ENCODE assay signal across 8 cellular contexts in genomic region chr3:47347217-47347801, GRCh38. TPM values are rescaled to one million over a fixed set of nuclear protein-coding genes. Genes with fewer than 3 reads are reported as not detected.
A peak's percentile ranks its signal among the peaks of the same experiment; 100 is the strongest.
DNase-seq lines count a peak whose midpoint lies in the region; ATAC-seq and TF ChIP-seq lines count a peak whose summit lies in the region.

No MANE protein-coding gene starts in this region.

- intact Hi-C loops in testis (cut with DNase I; ENCODE audit: low total_unique reads): no loop called here

- TF ChIP-seq POLR2A in testis (IDR thresholded peaks at IDR 0.05): no peak

- H3K36me3 ChIP-seq in effector memory CD4-positive, alpha-beta T cell (ENCODE audit: control insufficient read depth, insufficient read depth, low read length): peaks cover 19% of the 10 kb centered on the region
- H3K36me3 ChIP-seq in testis (ENCODE audit: low read depth, missing control alignments): no peaks in the 10 kb centered on the region

- 64 to 81% methylated on average over 4 of the region's 4 CpGs for WGBS in testis, 2 donors

- no peak overlapping the region for H3K27ac ChIP-seq in effector memory CD4-positive, alpha-beta T cell (ENCODE audit: insufficient read depth, low read length, poor library complexity, severe bottlenecking)
- H3K27ac ChIP-seq in testis: no peak overlapping the region

- TF ChIP-seq CTCF in AG09319 (IDR thresholded peaks at IDR 0.05; ENCODE audit: low read depth, low read length) (no peak), epithelial cell of esophagus (IDR thresholded peaks at IDR 0.05; ENCODE audit: insufficient read depth, low read depth, low read length, missing control alignments) (no peak), testis (IDR thresholded peaks at IDR 0.05) (no peak)

- peak; percentile 74 for ATAC-seq in GM19397 (IDR thresholded peaks at IDR 0.05; ENCODE audit: unreplicated experiment)

- no peaks in the 10 kb centered on the region for H3K9me3 ChIP-seq in effector memory CD4-positive, alpha-beta T cell (ENCODE audit: control insufficient read depth, low read length)
- no peaks in the 10 kb centered on the region for H3K9me3 ChIP-seq in testis

- no peaks in the 10 kb centered on the region for H3K4me1 ChIP-seq in effector memory CD4-positive, alpha-beta T cell (ENCODE audit: control insufficient read depth, insufficient read depth, low read length, poor library complexity, severe bottlenecking)
- no peaks in the 10 kb centered on the region for H3K4me1 ChIP-seq in testis

- H3K4me3 ChIP-seq in epithelial cell of esophagus (ENCODE audit: low read length): no peak overlapping the region
- H3K4me3 ChIP-seq in effector memory CD4-positive, alpha-beta T cell (ENCODE audit: insufficient read depth, low read depth, low read length, poor library complexity, severe bottlenecking): no peak overlapping the region
- no peak overlapping the region for H3K4me3 ChIP-seq in testis

- DNase-seq in AG09319 (ENCODE audit: extremely low read depth, low read depth): peak; percentile 40
- peak; percentile 49 for DNase-seq in HT1080 (ENCODE audit: low read depth)
- DNase-seq in epithelial cell of esophagus (ENCODE audit: low read depth): peak; percentile 13
- no peak for DNase-seq in effector memory CD4-positive, alpha-beta T cell
- no peak for DNase-seq in NCI-H524 (lab: John Stamatoyannopoulos, UW)
- DNase-seq in testis: no peak
- no peak for DNase-seq in SK-N-DZ (ENCODE audit: low spot score)

- no peaks in the 10 kb centered on the region for H3K27me3 ChIP-seq in effector memory CD4-positive, alpha-beta T cell (replicated peaks; ENCODE audit: control insufficient read depth, insufficient read depth, low read length, poor library complexity, severe bottlenecking)
- no peaks in the 10 kb centered on the region for H3K27me3 ChIP-seq in testis

RNA-seq across cellular contexts. Expression of gene PTPN23, which starts 33.5 kb away (rescaled TPM):
- 10.0 and 16.3 TPM in 2 replicates for total RNA-seq in HT1080 (2014; rRNA removed; shearing (Covaris generic))
- 25.1 and 26.3 TPM in 2 replicates for polyA plus RNA-seq in HT1080 (2015; cell fraction: cytosol; rRNA removed)
- polyA plus RNA-seq in HT1080 (2015; cell fraction: nucleus; rRNA removed): 70.1 and 78.8 TPM in 2 replicates
- total RNA-seq in testis: 100 to 1,000 TPM in 1 of 2 donors, 10 to 100 TPM in 1; 89.3 to 141 TPM
- 30.5 TPM for polyA plus RNA-seq in testis (ENCODE audit: insufficient read depth, low read depth, low replicate concordance)
- polyA plus RNA-seq in SK-N-DZ (2014; cell fraction: cytosol; rRNA removed): 9.1 and 9.9 TPM in 2 replicates
- 9.2 and 16.5 TPM in 2 replicates for polyA plus RNA-seq in SK-N-DZ (2014; cell fraction: nucleus; rRNA removed)

Comparison
In these comparisons a context has a peak if more than half of its experiments do, and no peak if none do; other contexts are left out.
1. DNase-seq: peak in AG09319 (single experiment), HT1080 (single experiment) and epithelial cell of esophagus (single experiment); none in effector memory CD4-positive, alpha-beta T cell (0 of 3), NCI-H524 (0 of 2), testis (single experiment) and SK-N-DZ (single experiment).